In genomic region chr1:3685906-3686305, GRCh38 we compare ENCODE assay signal across 18 cellular contexts. TPM values are rescaled to one million over a fixed set of nuclear protein-coding genes. Genes with fewer than 3 reads are reported as not detected.
DNase-seq lines count a peak whose midpoint lies in the region; TF ChIP-seq lines count a peak whose summit lies in the region.
"Had no signal": no experiment of that assay in that cellular context is flagged by ENCODE, and none has a peak within 500 bp of the region (broad histone marks: within the 10 kb centered on the region; RNA-seq: fewer than 3 reads in every experiment).

No MANE protein-coding gene starts in this region.

- H4K8ac ChIP-seq in neuronal stem cell (ENCODE audit: low read depth, low read length) = no peak overlapping the region

- H3K18ac ChIP-seq in neuronal stem cell (ENCODE audit: low read length) = peak overlapping the region; percentile 2

- H3K4me1 ChIP-seq in BLaER1 treated with 17β-estradiol and CSF1 and Interleukin-3, amounts not matched to agents 10 nM and 100 nM = peaks cover 46 to 100% (median 98%) of the 10 kb centered on the region in 10 experiments
- no peaks in the 10 kb centered on the region for H3K4me1 ChIP-seq in HEK293 (ENCODE audit: control insufficient read depth, insufficient read depth, low read length)
- H3K4me1 ChIP-seq in neuronal stem cell (ENCODE audit: control insufficient read depth in 2 of 2, insufficient read depth in 1 of 2, low read depth in 1 of 2, low read length in 2 of 2) = peaks cover 8 to 14% of the 10 kb centered on the region in 2 donors

- H3K23ac ChIP-seq in neuronal stem cell (ENCODE audit: low read depth, low read length, poor library complexity) = peak overlapping the region; percentile 51

- no peaks in the 10 kb centered on the region for H4K20me1 ChIP-seq in BLaER1 treated with 17β-estradiol and CSF1 and Interleukin-3, amounts not matched to agents 10 nM and 100 nM

- H3K27ac ChIP-seq in BLaER1 treated with 17β-estradiol and CSF1 and Interleukin-3, amounts not matched to agents 10 nM and 100 nM = peak overlapping the region in 1 of 11 experiments; percentile 68; a peak in 1 of 22 replicates
- H3K27ac ChIP-seq in HEK293 (ENCODE audit: extremely low read depth, low read depth, low read length) (no peak overlapping the region), RWPE1 (peak overlapping the region; percentile 31), neuronal stem cell (replicated peaks; ENCODE audit: low read length) (no peak overlapping the region)

- intact Hi-C loops in head of caudate nucleus (cut with DNase I) = no loop called here

- CTCF ChIA-PET in HEK293 (lab: Yijun Ruan, JAX) = interaction anchor here (2.2 kb wide), 1 partner anchor 10 kb away, joined by 8 read pairs; no protein-coding TSS in a partner anchor
- CTCF ChIA-PET in RWPE1 (lab: Yijun Ruan, JAX) = interaction anchor here (0.9 kb wide), 1 partner anchor 12 kb away, joined by 3 read pairs; no protein-coding TSS in a partner anchor

- no peak for DNase-seq in RWPE1 (ENCODE audit: low spot score)
- no peak for DNase-seq in neuronal stem cell (ENCODE audit: low spot score)
- DNase-seq in nucleus accumbens (lab: John Stamatoyannopoulos, UW) = no peak
- no peak for DNase-seq in amygdala (lab: John Stamatoyannopoulos, UW)
- DNase-seq in head of caudate nucleus = no peak
- DNase-seq: Calu3; CD4-positive, alpha-beta T cell; CD8-positive, alpha-beta memory T cell; COR-L47; DMS53; DMS79 treated with DMSO at 0.1 percent for 48 hours; GF-D8; GOT3; H7; HCEC 1CT had no signal

- peak overlapping the region; percentile 16 for H2BK5ac ChIP-seq in neuronal stem cell (ENCODE audit: low read length)

- no peak overlapping the region for H2AFZ ChIP-seq in neuronal stem cell (ENCODE audit: low read length)

- H3K4me2 ChIP-seq in BLaER1 treated with 17β-estradiol and CSF1 and Interleukin-3, amounts not matched to agents 10 nM and 100 nM = peak overlapping the region in 9 of 11 experiments; percentile 73 to 97 (median 93); a peak in 16 of 22 replicates
- no peak overlapping the region for H3K4me2 ChIP-seq in neuronal stem cell (ENCODE audit: insufficient read depth, low read length, poor library complexity, severe bottlenecking)

- H2BK12ac ChIP-seq in neuronal stem cell (ENCODE audit: low read length) = peak overlapping the region; percentile 7

- H2AK5ac ChIP-seq in neuronal stem cell (ENCODE audit: low read depth, low read length) = peak overlapping the region; percentile 92

- no peak overlapping the region for H3K4me3 ChIP-seq in BLaER1 treated with 17β-estradiol and CSF1 and Interleukin-3, amounts not matched to agents 10 nM and 100 nM
- H3K4me3 ChIP-seq in HEK293 (ENCODE audit: low read depth, low read length) (no peak overlapping the region), neuronal stem cell (ENCODE audit: low read length in 2 of 2) (no peak overlapping the region)

- POLR2A ChIA-PET in HEK293 (lab: Yijun Ruan, JAX) = no interaction called here
- POLR2A ChIA-PET in RWPE1 (lab: Yijun Ruan, JAX; ENCODE audit: low non-redundant PET) = no interaction called here

- H3K27me3 ChIP-seq in BLaER1 treated with 17β-estradiol and CSF1 and Interleukin-3, amounts not matched to agents 10 nM and 100 nM = no peaks in the 10 kb centered on the region
- peaks cover 0 to 73% (median 16%) of the 10 kb centered on the region in 3 experiments for H3K27me3 ChIP-seq in neuronal stem cell (ENCODE audit: control insufficient read depth in 3 of 3, insufficient read depth in 3 of 3, low read depth in 1 of 3, low read length in 3 of 3)

- H4K91ac ChIP-seq in neuronal stem cell (ENCODE audit: low read depth, low read length, poor library complexity) = peak overlapping the region; percentile 9

- H3K79me1 ChIP-seq in neuronal stem cell (ENCODE audit: low read depth, low read length) = peaks cover 2% of the 10 kb centered on the region

- TF ChIP-seq CTCF in HEK293 (tag by site-specific recombination; IDR thresholded peaks at IDR 0.05) (no peak), RWPE1 (conservative IDR thresholded peaks at IDR 0.05; ENCODE audit: low read depth) (no peak)

- H3K9me3 ChIP-seq in BLaER1 treated with 17β-estradiol and CSF1 and Interleukin-3, amounts not matched to agents 10 nM and 100 nM (replicated peaks in 1 of 11) = no peaks in the 10 kb centered on the region
- H3K9me3 ChIP-seq in HEK293 (ENCODE audit: control insufficient read depth, insufficient read depth, low read depth, low read length) = no peaks in the 10 kb centered on the region
- no peaks in the 10 kb centered on the region for H3K9me3 ChIP-seq in neuronal stem cell (replicated peaks in 1 of 2; ENCODE audit: control insufficient read depth in 2 of 2, insufficient read depth in 1 of 2, low read depth in 1 of 2, low read length in 2 of 2)

- peak overlapping the region in 3 of 11 experiments; percentile 29 to 63 (median 56); a peak in 3 of 22 replicates for H3K9ac ChIP-seq in BLaER1 treated with 17β-estradiol and CSF1 and Interleukin-3, amounts not matched to agents 10 nM and 100 nM
- H3K9ac ChIP-seq in neuronal stem cell (ENCODE audit: low read depth, low read length, poor library complexity) = peak overlapping the region; percentile 66

- H3K36me3 ChIP-seq in BLaER1 treated with 17β-estradiol and CSF1 and Interleukin-3, amounts not matched to agents 10 nM and 100 nM = no peaks in the 10 kb centered on the region
- H3K36me3 ChIP-seq in HEK293 (ENCODE audit: control insufficient read depth in 2 of 2, insufficient read depth in 1 of 2, low read length in 2 of 2) (peaks cover 0 to 20% of the 10 kb centered on the region in 2 experiments; a peak in 1 of 3 replicates), neuronal stem cell (replicated peaks in 1 of 2; ENCODE audit: control insufficient read depth in 2 of 2, insufficient read depth in 2 of 2, low read length in 2 of 2) (no peaks in the 10 kb centered on the region)

- H3K14ac ChIP-seq in neuronal stem cell (ENCODE audit: low read length) = no peak overlapping the region

- H2BK120ac ChIP-seq in neuronal stem cell (ENCODE audit: low read depth, low read length) = no peak overlapping the region

- H2BK15ac ChIP-seq in neuronal stem cell (ENCODE audit: low read length) = peak overlapping the region; percentile 85

- H3K4ac ChIP-seq in neuronal stem cell (ENCODE audit: low read length) = no peak overlapping the region

- no CpG with 5 or more reads among the region's 19 CpGs for WGBS in neuronal stem cell (ENCODE audit: extremely low coverage in 2 of 2, insufficient read length in 2 of 2, insufficient replicate concordance in 1 of 2), 2 donors

TF ChIP-seq in HEK293, 187 proteins besides CTCF, POLR2A, EP300 and RAD21:
- TF ChIP-seq ZNF302 (tag by site-specific recombination; IDR thresholded peaks at IDR 0.05; ENCODE audit: low read depth) = no peak
- TF ChIP-seq GLIS2 (tag by site-specific recombination; IDR thresholded peaks at IDR 0.05) = 0 out of 2 replicates have a peak, but pooled peaks have one; percentile 3
TF ChIP-seq in HEK293: peak in this region for 1.

RNA-seq across cellular contexts. Expression of gene TP73, which starts 33.6 kb away (rescaled TPM):
- polyA plus RNA-seq in neuronal stem cell (2013, experiment 1 of 2) = 0.18 TPM
- polyA plus RNA-seq in neuronal stem cell (2013, experiment 2 of 2) = 0.19 TPM
- polyA plus RNA-seq: BJ had no signal

RNA-seq across cellular contexts. Expression of gene WRAP73, which starts 36.0 kb away (rescaled TPM):
- 24.6 TPM for polyA plus RNA-seq in neuronal stem cell (2013, experiment 1 of 2)
- polyA plus RNA-seq in neuronal stem cell (2013, experiment 2 of 2) = 25.7 TPM
